Comparison of ENCODE assay signal across 8 cellular contexts in the genomic region with DNA sequence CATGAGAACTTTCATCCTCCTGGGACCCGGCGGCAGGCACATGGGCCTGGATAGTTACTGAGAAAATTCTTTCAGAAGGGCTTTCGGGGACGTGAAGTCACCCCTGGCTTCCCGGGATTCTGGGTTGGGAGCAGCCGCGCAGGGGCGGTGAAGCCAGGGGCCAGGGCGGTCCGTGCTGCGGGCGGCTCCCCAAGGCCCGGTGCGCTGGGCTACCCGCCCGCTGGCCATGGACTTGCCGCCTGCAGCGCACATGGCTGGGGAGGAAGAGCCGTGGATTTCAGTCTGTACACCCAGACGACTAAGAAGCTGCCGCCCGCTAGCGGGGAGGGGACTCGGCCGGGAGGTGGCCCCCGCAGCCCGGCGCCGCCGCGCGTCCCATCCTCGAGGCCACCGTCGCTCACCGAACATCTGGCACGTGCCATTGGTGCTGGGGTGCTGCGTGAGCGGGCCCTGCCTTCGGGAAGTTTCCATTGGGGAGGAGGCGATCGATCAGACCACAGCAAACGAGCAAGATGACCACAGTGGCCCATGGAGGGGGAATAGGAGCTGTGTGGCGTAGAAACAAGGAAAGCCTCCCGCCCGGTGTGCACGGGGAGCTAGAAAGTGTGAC.
DNase-seq lines count a peak whose midpoint lies in the region; ATAC-seq and TF ChIP-seq lines count a peak whose summit lies in the region.

No MANE protein-coding gene starts in this region.

- peaks cover 3% of the 10 kb centered on the region for H3K36me3 Mint-ChIP-seq in memory B cell

- H3K4me1 Mint-ChIP-seq in memory B cell: peaks cover 23% of the 10 kb centered on the region

- POLR2A ChIA-PET in Panc1 (lab: Charles Lee): no interaction called here

- H3K27ac ChIP-seq in Panc1 (ENCODE audit: low read length) (no peak overlapping the region), subcutaneous abdominal adipose tissue (ENCODE audit: low read depth, low read length) (no peak overlapping the region)

- ATAC-seq in Panc1 (0 out of 2 replicates have a peak, but pooled peaks have one; percentile 7), memory B cell (ENCODE audit: low read depth) (no peak)

- H3K9me3 ChIP-seq in Panc1 (ENCODE audit: control insufficient read depth, insufficient read depth, low read depth, low read length): no peaks in the 10 kb centered on the region
- H3K9me3 ChIP-seq in subcutaneous abdominal adipose tissue (ENCODE audit: control insufficient read depth in 5 of 5, low read length in 5 of 5): no peaks in the 10 kb centered on the region

- no peaks in the 10 kb centered on the region for H3K9me3 Mint-ChIP-seq in memory B cell

- H3K36me3 ChIP-seq in Panc1 (ENCODE audit: control insufficient read depth, insufficient read depth, low read length): no peaks in the 10 kb centered on the region
- H3K36me3 ChIP-seq in subcutaneous abdominal adipose tissue (ENCODE audit: control insufficient read depth in 5 of 5, insufficient read depth in 5 of 5, low read length in 5 of 5): peaks cover 6 to 23% (median 10%) of the 10 kb centered on the region in 5 donors

- H3K9ac ChIP-seq in subcutaneous abdominal adipose tissue (ENCODE audit: low read length in 5 of 5): peak overlapping the region; percentile 48 to 81 (median 63)

- DNase-seq in Panc1 (ENCODE audit: low read depth, low spot score) (no peak), choroid plexus epithelial cell (ENCODE audit: low read depth) (no peak), memory B cell (ENCODE audit: low spot score in 2 of 2) (no peak), SHP77 treated with DMSO at 0.1 percent for 48 hours (lab: John Stamatoyannopoulos, UW) (no peak), MV-4-11 (lab: John Stamatoyannopoulos, UW) (no peak), NCI-H2029 (lab: John Stamatoyannopoulos, UW) (no peak), foreskin fibroblast (no peak)

- in situ Hi-C loops in Panc1 (cut with HindIII; ENCODE audit: low pct_unique_long_range_greater_than_20kb, low sequenced_read_pairs): no loop called here

- CTCF ChIA-PET in Panc1 (lab: Charles Lee): no interaction called here

- H3K4me3 Mint-ChIP-seq in memory B cell: peak overlapping the region; percentile 85

- BruUV-seq in Panc1 (replicated peaks; lab: Mats Ljungman, UMichigan): no TSS peak

- H3K27me3 ChIP-seq in Panc1 (ENCODE audit: control insufficient read depth, insufficient read depth, low read length) (no peaks in the 10 kb centered on the region), subcutaneous abdominal adipose tissue (ENCODE audit: control insufficient read depth in 5 of 5, insufficient read depth in 4 of 5, low read length in 5 of 5) (no peaks in the 10 kb centered on the region)

- intact Hi-C loops in Panc1 (cut with micrococcal nuclease; ENCODE audit: unreplicated experiment): no loop called here

- H3K4me3 ChIP-seq in Panc1 (ENCODE audit: low read depth in 2 of 2, low read length in 2 of 2): no peak overlapping the region
- H3K4me3 ChIP-seq in choroid plexus epithelial cell (ENCODE audit: low read depth, low read length): peak overlapping the region; percentile 68
- peak overlapping the region; percentile 60 to 86 (median 71) for H3K4me3 ChIP-seq in subcutaneous abdominal adipose tissue (ENCODE audit: low read depth in 1 of 5, low read length in 5 of 5)
- no peak overlapping the region for H3K4me3 ChIP-seq in foreskin fibroblast (ENCODE audit: low read depth in 1 of 2, low read length in 2 of 2)

- TF ChIP-seq CTCF in Panc1 (IDR thresholded peaks at IDR 0.05) (no peak), choroid plexus epithelial cell (conservative IDR thresholded peaks at IDR 0.05; ENCODE audit: low read depth, low read length) (no peak), foreskin fibroblast (IDR thresholded peaks at IDR 0.05; ENCODE audit: low read depth, low read length) (no peak)

- H3K27ac Mint-ChIP-seq in memory B cell: peak overlapping the region; percentile 92

- H3K27me3 Mint-ChIP-seq in memory B cell: no peaks in the 10 kb centered on the region

- no peaks in the 10 kb centered on the region for H3K4me1 ChIP-seq in Panc1 (ENCODE audit: control insufficient read depth, insufficient read depth, low read length)
- H3K4me1 ChIP-seq in subcutaneous abdominal adipose tissue (ENCODE audit: control insufficient read depth in 5 of 5, insufficient read depth in 5 of 5, low read length in 5 of 5): peaks cover 2 to 31% (median 21%) of the 10 kb centered on the region in 5 donors

Comparison
In these comparisons a context has a peak if more than half of its experiments do, and no peak if none do; other contexts are left out.
1. H3K4me3 ChIP-seq: peak in choroid plexus epithelial cell (single experiment) and subcutaneous abdominal adipose tissue (5 of 5); none in Panc1 (0 of 2) and foreskin fibroblast (0 of 2).